8 cellular contexts compared by ENCODE assay signal in genomic region chr16:88922114-88922825, GRCh38. TPM values are rescaled to one million over a fixed set of nuclear protein-coding genes. Genes with fewer than 3 reads are reported as not detected.
A peak's percentile ranks its signal among the peaks of the same experiment; 100 is the strongest.
DNase-seq lines count a peak whose midpoint lies in the region; FAIRE-seq and TF ChIP-seq lines count a peak whose summit lies in the region.
"Had no signal": no experiment of that assay in that cellular context is flagged by ENCODE, and none has a peak within 500 bp of the region (broad histone marks: within the 10 kb centered on the region; RNA-seq: fewer than 3 reads in every experiment).

No MANE protein-coding gene starts in this region.

- H3K9ac ChIP-seq in endothelial cell of umbilical vein (replicated peaks; ENCODE audit: extremely low read depth, insufficient read depth, low read length) (no peak overlapping the region), mesenchymal stem cell (ENCODE audit: low read length) (peak overlapping the region; percentile 12)

- H2AFZ ChIP-seq in endothelial cell of umbilical vein (ENCODE audit: low read depth, low read length), result peak overlapping the region; percentile 49
- H2AFZ ChIP-seq in mesenchymal stem cell (ENCODE audit: low read depth, low read length), result no peak overlapping the region

- in situ Hi-C loops in KBM-7 (cut with MboI; ENCODE audit: low pct_unique_long_range_greater_than_20kb, low sequenced_read_pairs), result no loop called here

- no peaks in the 10 kb centered on the region for H3K27me3 ChIP-seq in endothelial cell of umbilical vein (ENCODE audit: control insufficient read depth in 2 of 2, insufficient read depth in 2 of 2, low read length in 2 of 2)
- H3K27me3 ChIP-seq in mesenchymal stem cell (ENCODE audit: control insufficient read depth in 1 of 2, insufficient read depth in 1 of 2, low read length in 2 of 2), result peaks cover 0 to 28% of the 10 kb centered on the region in 2 experiments
- no peaks in the 10 kb centered on the region for H3K27me3 ChIP-seq in vagina

- POLR2A ChIA-PET in endothelial cell of umbilical vein (lab: Charles Lee), result no interaction called here

- H3K4me2 ChIP-seq in endothelial cell of umbilical vein (ENCODE audit: insufficient read depth, low read length), result no peak overlapping the region
- no peak overlapping the region for H3K4me2 ChIP-seq in mesenchymal stem cell (ENCODE audit: low read length, poor library complexity, severe bottlenecking)

- H3K9me1 ChIP-seq in endothelial cell of umbilical vein (replicated peaks; ENCODE audit: control insufficient read depth, extremely low read depth, insufficient read depth, low read length), result no peaks in the 10 kb centered on the region

- H3K79me2 ChIP-seq in endothelial cell of umbilical vein (ENCODE audit: control insufficient read depth, insufficient read depth, low read length), result no peaks in the 10 kb centered on the region

- peak; percentile 37 for TF ChIP-seq POLR2A in endothelial cell of umbilical vein (IDR thresholded peaks at IDR 0.05; ENCODE audit: low read depth, low read length)
- no peak for TF ChIP-seq POLR2A in vagina (IDR thresholded peaks at IDR 0.05)

- H3K4me1 ChIP-seq in endothelial cell of umbilical vein (ENCODE audit: control insufficient read depth, extremely low read depth, insufficient read depth, low read length) (peaks cover 27% of the 10 kb centered on the region), mesenchymal stem cell (ENCODE audit: control insufficient read depth, insufficient read depth, low read depth, low read length) (peaks cover 50% of the 10 kb centered on the region), vagina (peaks cover 74% of the 10 kb centered on the region)

- TF ChIP-seq CTCF in endothelial cell of umbilical vein (IDR thresholded peaks at IDR 0.05; ENCODE audit: extremely low read depth in 1 of 2, insufficient read depth in 1 of 2, low read depth in 1 of 2, low read length in 2 of 2) (no peak), vagina (IDR thresholded peaks at IDR 0.05) (no peak)

- H3K9me3 ChIP-seq in endothelial cell of umbilical vein (replicated peaks; ENCODE audit: control insufficient read depth, insufficient read depth, low read length) (no peaks in the 10 kb centered on the region), mesenchymal stem cell (ENCODE audit: control insufficient read depth, low read length) (no peaks in the 10 kb centered on the region), vagina (no peaks in the 10 kb centered on the region)

- intact Hi-C loops in endothelial cell of umbilical vein (cut with micrococcal nuclease), result loop anchor here (1.0 to 5.0 kb wide), 2 partner anchors 65 to 110 kb away; partner anchors contain the start of genes APRT and TRAPPC2L
- intact Hi-C loops in vagina (cut with DNase I), result no loop called here

- no peaks in the 10 kb centered on the region for H3K36me3 ChIP-seq in endothelial cell of umbilical vein (ENCODE audit: control insufficient read depth in 2 of 2, extremely low read depth in 1 of 2, insufficient read depth in 2 of 2, low read length in 2 of 2)
- H3K36me3 ChIP-seq in mesenchymal stem cell (ENCODE audit: control insufficient read depth in 1 of 2, insufficient read depth in 2 of 2, low read depth in 1 of 2, low read length in 2 of 2), result no peaks in the 10 kb centered on the region
- no peaks in the 10 kb centered on the region for H3K36me3 ChIP-seq in vagina

- 89% methylated on average over 26 of the region's 26 CpGs for WGBS in mesenchymal stem cell

- CTCF ChIA-PET in endothelial cell of umbilical vein (lab: Charles Lee), result interaction anchor here (1.0 to 2.3 kb wide), 2 partner anchors 10 to 64 kb away, joined by 3 to 7 read pairs; no protein-coding TSS in a partner anchor

- H2BK12ac ChIP-seq in mesenchymal stem cell (ENCODE audit: low read length in 2 of 2), result no peak overlapping the region

- H2BK5ac ChIP-seq in mesenchymal stem cell (ENCODE audit: low read depth, low read length, poor library complexity, severe bottlenecking), result no peak overlapping the region

- H2BK120ac ChIP-seq in mesenchymal stem cell (ENCODE audit: low read depth, low read length), result no peak overlapping the region

- peak; percentile 88 for FAIRE-seq in endothelial cell of umbilical vein (lab: Jason Lieb, UNC)

- no TSS peak for BruUV-seq in endothelial cell of umbilical vein (replicated peaks; lab: Mats Ljungman, UMichigan)

- dilution Hi-C loops in endothelial cell of umbilical vein (cut with MboI; ENCODE audit: extremely low pct_ligation_motif_present, low sequenced_read_pairs), result no loop called here

- H4K8ac ChIP-seq in mesenchymal stem cell (ENCODE audit: low read length), result no peak overlapping the region

- no peak overlapping the region for H2BK15ac ChIP-seq in mesenchymal stem cell (ENCODE audit: low read depth, poor library complexity, severe bottlenecking)

- no peak overlapping the region for H3K18ac ChIP-seq in mesenchymal stem cell (ENCODE audit: low read depth in 1 of 2, low read length in 2 of 2)

- H4K91ac ChIP-seq in mesenchymal stem cell (ENCODE audit: low read length), result no peak overlapping the region

- H3K14ac ChIP-seq in mesenchymal stem cell (ENCODE audit: low read length in 2 of 2), result no peak overlapping the region

- H3K79me1 ChIP-seq in mesenchymal stem cell (replicated peaks; ENCODE audit: low read length, poor library complexity, severe bottlenecking), result no peaks in the 10 kb centered on the region

- no peaks in the 10 kb centered on the region for H4K20me1 ChIP-seq in endothelial cell of umbilical vein (replicated peaks; ENCODE audit: control insufficient read depth, extremely low read depth, insufficient read depth, low read length)

- no peak overlapping the region for H3K4ac ChIP-seq in mesenchymal stem cell (ENCODE audit: low read depth in 1 of 2, low read length in 2 of 2)

- no peak overlapping the region for H2AK5ac ChIP-seq in mesenchymal stem cell (ENCODE audit: low read length, severe bottlenecking)

- peak overlapping the region in 1 of 3 experiments; percentile 4 for H3K4me3 ChIP-seq in endothelial cell of umbilical vein (replicated peaks in 1 of 3; ENCODE audit: insufficient read depth in 1 of 3, low read depth in 1 of 3, low read length in 3 of 3)
- H3K4me3 ChIP-seq in mesenchymal stem cell (ENCODE audit: insufficient read depth in 1 of 2, low read depth in 1 of 2, low read length in 2 of 2), result no peak overlapping the region
- H3K4me3 ChIP-seq in vagina, result no peak overlapping the region

- DNase-seq in KBM-7, result peak; percentile 44
- peak; percentile 75 for DNase-seq in endothelial cell of umbilical vein (ENCODE audit: low read depth, low spot score)
- DNase-seq in mesenchymal stem cell, result no peak
- no peak for DNase-seq in vagina (ENCODE audit: extremely low spot score in 2 of 2)
- no peak for DNase-seq in DMS153 (lab: John Stamatoyannopoulos, UW)
- no peak for DNase-seq in NOMO-1 treated with dmso at 0.1 percent for 144 hours (lab: John Stamatoyannopoulos, UW; ENCODE audit: unreplicated experiment)
- DNase-seq in amniotic stem cell (lab: John Stamatoyannopoulos, UW), result no peak

- no peak overlapping the region for H3K23ac ChIP-seq in mesenchymal stem cell (ENCODE audit: low read length in 2 of 2)

- H3K27ac ChIP-seq in endothelial cell of umbilical vein (ENCODE audit: insufficient read depth, low read depth, low read length) (peak overlapping the region; percentile 22), mesenchymal stem cell (ENCODE audit: low read length, poor library complexity, severe bottlenecking) (no peak overlapping the region), vagina (peak overlapping the region; percentile 60)

TF ChIP-seq in endothelial cell of umbilical vein, 7 proteins besides CTCF, POLR2A, EP300 and RAD21:
- TF ChIP-seq EZH2 (IDR thresholded peaks at IDR 0.05; ENCODE audit: borderline replicate concordance, low read depth, low read length, severe bottlenecking) (no peak), MAX (IDR thresholded peaks at IDR 0.05; ENCODE audit: insufficient read depth, insufficient read length) (no peak), FOS (IDR thresholded peaks at IDR 0.05; ENCODE audit: borderline replicate concordance, insufficient read depth, low read length) (no peak), GATA2 (IDR thresholded peaks at IDR 0.05; ENCODE audit: insufficient read depth, insufficient read length, low read depth, low read length) (no peak), MYC (IDR thresholded peaks at IDR 0.05; ENCODE audit: low read depth, low read length) (no peak), JUN (IDR thresholded peaks at IDR 0.05; ENCODE audit: borderline replicate concordance, insufficient read depth, insufficient read length, low read depth) (no peak), POLR2AphosphoS5 (IDR thresholded peaks at IDR 0.05; ENCODE audit: insufficient read depth, low read depth, low read length) (no peak)

RNA-seq across cellular contexts. Expression of gene CBFA2T3, which starts 54.7 kb away (rescaled TPM):
- total RNA-seq in endothelial cell of umbilical vein, result not detected in 2 replicates
- polyA plus RNA-seq in endothelial cell of umbilical vein, result not detected in 2 replicates
- polyA plus RNA-seq in endothelial cell of umbilical vein (2011; cell fraction: cytosol; rRNA removed), result not detected in 2 replicates
- polyA plus RNA-seq in endothelial cell of umbilical vein (2011; cell fraction: nucleus; rRNA removed), result not detected in 2 replicates
- not detected in 2 replicates for polyA plus RNA-seq in endothelial cell of umbilical vein (2012)
- 0.07 and 0.42 TPM in 2 replicates for polyA minus RNA-seq in endothelial cell of umbilical vein
- not detected for polyA minus RNA-seq in endothelial cell of umbilical vein (2011; cell fraction: cytosol; rRNA and poly(A)+ RNA removed)
- polyA minus RNA-seq in endothelial cell of umbilical vein (2011; cell fraction: nucleus; rRNA and poly(A)+ RNA removed), result not detected in 2 replicates
- polyA plus RNA-seq in mesenchymal stem cell (2013, experiment 1 of 2), result 0.03 TPM
- 0.03 TPM for polyA plus RNA-seq in mesenchymal stem cell (2013, experiment 2 of 2)
- 2.7 TPM for total RNA-seq in vagina
- total RNA-seq: HT1080 had no signal

RNA-seq across cellular contexts. Expression of gene PABPN1L, which starts 55.8 kb away (rescaled TPM):
- total RNA-seq in endothelial cell of umbilical vein (not detected in 2 replicates), vagina (not detected)
- polyA plus RNA-seq in endothelial cell of umbilical vein, result not detected in 2 replicates
- polyA plus RNA-seq in endothelial cell of umbilical vein (2011; cell fraction: cytosol; rRNA removed), result not detected in 2 replicates
- not detected in 2 replicates for polyA plus RNA-seq in endothelial cell of umbilical vein (2011; cell fraction: nucleus; rRNA removed)
- not detected in 2 replicates for polyA plus RNA-seq in endothelial cell of umbilical vein (2012)
- not detected in 2 replicates for polyA minus RNA-seq in endothelial cell of umbilical vein
- polyA minus RNA-seq in endothelial cell of umbilical vein (2011; cell fraction: cytosol; rRNA and poly(A)+ RNA removed), result not detected
- polyA minus RNA-seq in endothelial cell of umbilical vein (2011; cell fraction: nucleus; rRNA and poly(A)+ RNA removed), result not detected in 2 replicates
- polyA plus RNA-seq in mesenchymal stem cell (2013, experiment 1 of 2), result not detected
- polyA plus RNA-seq in mesenchymal stem cell (2013, experiment 2 of 2), result not detected
- total RNA-seq: HT1080 had no signal

Comparison
In these comparisons a context has a peak if more than half of its experiments do, and no peak if none do; other contexts are left out.
1. DNase-seq: peak in KBM-7 (single experiment) and endothelial cell of umbilical vein (single experiment); none in mesenchymal stem cell (single experiment), vagina (0 of 2), DMS153 (single experiment), NOMO-1 treated with dmso at 0.1 percent for 144 hours (single experiment) and amniotic stem cell (single experiment).